In genomic region chr19:1262687-1263123, GRCh38 we compare ENCODE assay signal across 8 cellular contexts. TPM values are rescaled to one million over a fixed set of nuclear protein-coding genes. Genes with fewer than 3 reads are reported as not detected.
DNase-seq lines count a peak whose midpoint lies in the region; ATAC-seq and TF ChIP-seq lines count a peak whose summit lies in the region.

No MANE protein-coding gene starts in this region.

- peaks cover 13% of the 10 kb centered on the region for H3K4me1 ChIP-seq in foreskin keratinocyte
- peaks cover 36% of the 10 kb centered on the region for H3K4me1 ChIP-seq in MM.1S (ENCODE audit: low read length)

- no peaks in the 10 kb centered on the region for H4K20me1 ChIP-seq in MM.1S (ENCODE audit: insufficient read depth, low read length)

- H3K27ac ChIP-seq in SK-N-MC, result peak overlapping the region; percentile 76
- peak overlapping the region; percentile 25 for H3K27ac ChIP-seq in foreskin keratinocyte
- no peak overlapping the region for H3K27ac ChIP-seq in MM.1S (ENCODE audit: low read length)

- H3K27me3 ChIP-seq in foreskin keratinocyte (no peaks in the 10 kb centered on the region), MM.1S (replicated peaks; ENCODE audit: insufficient read depth, low read length) (0 out of 2 replicates have a peak, but pooled peaks cover 2% of the 10 kb centered on the region)

- TF ChIP-seq CTCF in foreskin keratinocyte (conservative IDR thresholded peaks at IDR 0.05) (no peak), MM.1S (IDR thresholded peaks at IDR 0.05; ENCODE audit: low read length) (no peak)

- H3K79me2 ChIP-seq in MM.1S (ENCODE audit: low read length), result peaks cover 24% of the 10 kb centered on the region

- ATAC-seq in foreskin keratinocyte (no peak), HG03520 (IDR thresholded peaks at IDR 0.05; ENCODE audit: unreplicated experiment) (no peak), HG02642 (IDR thresholded peaks at IDR 0.05; ENCODE audit: poor library complexity, unreplicated experiment) (no peak)

- H3K9me2 ChIP-seq in MM.1S (replicated peaks; ENCODE audit: insufficient read depth, low read length), result no peaks in the 10 kb centered on the region

- no peaks in the 10 kb centered on the region for H3K9me3 ChIP-seq in SK-N-MC (ENCODE audit: low read depth, low read length)
- H3K9me3 ChIP-seq in MM.1S (replicated peaks; ENCODE audit: insufficient read depth, low read length), result no peaks in the 10 kb centered on the region

- H3K4me2 ChIP-seq in MM.1S (ENCODE audit: low read depth, low read length), result no peak overlapping the region

- H3F3A ChIP-seq in MM.1S (ENCODE audit: insufficient read depth, low read length), result peaks cover 28% of the 10 kb centered on the region

- DNase-seq in EL, result peak; percentile 70
- DNase-seq in SK-N-MC (ENCODE audit: low read depth, low spot score), result no peak
- DNase-seq in foreskin keratinocyte, result no peak
- DNase-seq in retina, result peak; percentile 30
- DNase-seq in MM.1S, result no peak
- no peak for DNase-seq in NCI-H2081 (lab: John Stamatoyannopoulos, UW)

- H3K4me3 ChIP-seq in SK-N-MC, result peak overlapping the region; percentile 94
- no peak overlapping the region for H3K4me3 ChIP-seq in MM.1S (ENCODE audit: low read length)

- H3K9ac ChIP-seq in SK-N-MC (ENCODE audit: insufficient read length), result peak overlapping the region; percentile 75
- H3K9ac ChIP-seq in MM.1S (ENCODE audit: low read length), result no peak overlapping the region

- no peak overlapping the region for H2AFZ ChIP-seq in MM.1S (ENCODE audit: low read length)

- H3K36me3 ChIP-seq in SK-N-MC (ENCODE audit: insufficient read depth, low read length), result no peaks in the 10 kb centered on the region; the same call in 1 of the 2 replicates
- no peaks in the 10 kb centered on the region for H3K36me3 ChIP-seq in MM.1S (replicated peaks; ENCODE audit: insufficient read depth, low read length)

RNA-seq across cellular contexts. Expression of gene CIRBP, which starts 6.4 kb away (rescaled TPM):
- 95.4 and 99.9 TPM in 2 replicates for total RNA-seq in foreskin keratinocyte
- 128 and 129 TPM in 2 replicates for polyA plus RNA-seq in foreskin keratinocyte

RNA-seq across cellular contexts. Expression of gene FAM174C, which starts 12.6 kb away (rescaled TPM):
- 48.1 and 50.9 TPM in 2 replicates for total RNA-seq in foreskin keratinocyte
- polyA plus RNA-seq in foreskin keratinocyte, result 79.6 and 91.6 TPM in 2 replicates

RNA-seq across cellular contexts. Expression of gene MIDN, which starts 14.3 kb away (rescaled TPM):
- 21.3 and 24.4 TPM in 2 replicates for total RNA-seq in foreskin keratinocyte
- polyA plus RNA-seq in foreskin keratinocyte, result 16.6 and 17.7 TPM in 2 replicates

RNA-seq across cellular contexts. Expression of gene ATP5F1D, which starts 21.2 kb away (rescaled TPM):
- total RNA-seq in foreskin keratinocyte, result 133 and 135 TPM in 2 replicates
- 244 and 259 TPM in 2 replicates for polyA plus RNA-seq in foreskin keratinocyte

RNA-seq across cellular contexts. Expression of gene EFNA2, which starts 23.0 kb away (rescaled TPM):
- total RNA-seq in foreskin keratinocyte, result not detected in 2 replicates
- polyA plus RNA-seq in foreskin keratinocyte, result not detected in 2 replicates

Comparison
In these comparisons a context has a peak if more than half of its experiments do, and no peak if none do; other contexts are left out.
1. DNase-seq: peak in EL (single experiment) and retina (single experiment); none in SK-N-MC (single experiment), foreskin keratinocyte (0 of 2), MM.1S (single experiment) and NCI-H2081 (0 of 2).